Comparison of ENCODE assay signal across 22 cellular contexts in the genomic region with DNA sequence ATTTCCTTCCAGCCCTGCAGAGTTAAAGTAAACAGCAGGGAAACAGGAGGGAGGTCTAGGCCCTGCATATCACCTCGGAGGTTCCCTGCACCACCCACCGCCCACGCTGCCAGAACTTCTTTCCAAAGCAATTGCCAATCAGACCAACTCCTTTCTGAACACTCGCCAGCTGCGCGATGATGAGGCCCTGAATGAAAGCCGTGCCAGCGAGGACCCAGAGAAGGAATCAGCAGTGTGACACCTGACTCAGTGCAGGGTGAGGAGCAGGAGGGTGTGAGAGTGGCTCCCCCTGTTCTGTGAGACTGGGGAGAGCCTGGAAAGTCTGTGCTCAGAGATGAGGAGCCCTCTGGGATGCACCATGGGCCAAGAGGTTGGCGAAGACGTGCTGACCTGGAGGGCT. TPM values are rescaled to one million over a fixed set of nuclear protein-coding genes. Genes with fewer than 3 reads are reported as not detected.
"Had no signal": no experiment of that assay in that cellular context is flagged by ENCODE, and none has a peak within 500 bp of the region (broad histone marks: within the 10 kb centered on the region; RNA-seq: fewer than 3 reads in every experiment).

No MANE protein-coding gene starts in this region.

- H3K4me3 Mint-ChIP-seq: IgD-negative memory B cell had no signal

- H3K4me3 ChIP-seq: K562 had no signal

- H3K27ac Mint-ChIP-seq: IgD-negative memory B cell had no signal

- H3K27ac ChIP-seq: HL-60, KMS-11 had no signal

- DNase-seq: Kasumi-1, MV-4-11, NCI-H1048, NCI-H1436, NCI-H187, NCI-H2029, NCI-H2081 treated with DMSO at 0.1 percent for 48 hours, NCI-H2171, NCI-H226, NCI-H446, NCI-H510A, NCI-H524 treated with DMSO at 0.1 percent for 48 hours, NCI-H69, NCI-H774, RPMI8226, SHP77 had no signal

- ATAC-seq: K562, SK-N-SH treated with all-trans-retinoic acid at 6 μM for 48 hours had no signal

RNA-seq across cellular contexts. Expression of a gene that starts 3.3 kb away (rescaled TPM):
- total RNA-seq: K562, MCF 10A had no signal
- polyA plus RNA-seq: IgD-negative memory B cell, K562 had no signal
